Comparison of ENCODE assay signal across 13 cellular contexts in genomic region chr6:15880262-15880973, GRCh38.
DNase-seq lines count a peak whose midpoint lies in the region; ATAC-seq and TF ChIP-seq lines count a peak whose summit lies in the region.
"Had no signal": no experiment of that assay in that cellular context is flagged by ENCODE, and none has a peak within 500 bp of the region (broad histone marks: within the 10 kb centered on the region; RNA-seq: fewer than 3 reads in every experiment).

No MANE protein-coding gene starts in this region.

- H3K9me2 ChIP-seq in OCI-LY7 (ENCODE audit: insufficient read depth, low read length) = no peaks in the 10 kb centered on the region

- no peak overlapping the region for H3K4me3 ChIP-seq in OCI-LY7 (ENCODE audit: low read depth, low read length, poor library complexity, severe bottlenecking)
- H3K4me3 ChIP-seq: colonic mucosa, heart right ventricle had no signal

- no peaks in the 10 kb centered on the region for H3K36me3 Mint-ChIP-seq in CD4-positive, alpha-beta T cell (ENCODE audit: low read depth)
- no peaks in the 10 kb centered on the region for H3K36me3 Mint-ChIP-seq in nephron (ENCODE audit: low read depth)

- no peak overlapping the region for H3K27ac ChIP-seq in CD4-positive, alpha-beta T cell (ENCODE audit: low read depth, low read length)
- H3K27ac ChIP-seq in OCI-LY7 (ENCODE audit: low read depth, low read length, poor library complexity, severe bottlenecking) = no peak overlapping the region
- H3K27ac ChIP-seq: colonic mucosa had no signal

- H3K79me2 ChIP-seq in OCI-LY7 (ENCODE audit: insufficient read depth, low read depth, low read length) = no peaks in the 10 kb centered on the region

- H3K4me2 ChIP-seq in OCI-LY7 (ENCODE audit: low read length) = no peak overlapping the region

- intact Hi-C loops in CD4-positive, alpha-beta T cell (cut with DNase I, micrococcal nuclease) = no loop called here
- intact Hi-C loops in OCI-LY7 (cut with micrococcal nuclease; ENCODE audit: unreplicated experiment) = loop anchor here (10.0 kb wide), 1 partner anchor 186 kb away; no protein-coding TSS in a partner anchor

- no peaks in the 10 kb centered on the region for H3K9me3 Mint-ChIP-seq in CD4-positive, alpha-beta T cell
- no peaks in the 10 kb centered on the region for H3K9me3 Mint-ChIP-seq in nephron
- H3K9me3 Mint-ChIP-seq: activated T-cell treated with anti-CD3 and anti-CD28 coated beads, Interleukin-2, amount 50 U/mL, for 4 hours; nephron progenitor cell had no signal

- no TSS peak for BruUV-seq in OCI-LY7 (replicated peaks; lab: Mats Ljungman, UMichigan)

- no peaks in the 10 kb centered on the region for H3K9me3 ChIP-seq in CD4-positive, alpha-beta T cell (ENCODE audit: control insufficient read depth, low read length)
- no peaks in the 10 kb centered on the region for H3K9me3 ChIP-seq in OCI-LY7 (ENCODE audit: low read length)
- H3K9me3 ChIP-seq: Caco-2, colonic mucosa, heart right ventricle had no signal

- no peak for TF ChIP-seq CTCF in CD4-positive, alpha-beta T cell (IDR thresholded peaks at IDR 0.05)
- TF ChIP-seq CTCF in OCI-LY7 (conservative IDR thresholded peaks at IDR 0.05; ENCODE audit: low read length) (no peak), nephron (IDR thresholded peaks at IDR 0.05; ENCODE audit: unreplicated experiment in 3 of 3) (no peak)

- no peaks in the 10 kb centered on the region for H3K36me3 ChIP-seq in OCI-LY7 (ENCODE audit: insufficient read depth, low read length)
- H3K36me3 ChIP-seq: colonic mucosa, heart right ventricle had no signal

- CTCF ChIA-PET in CD4-positive, alpha-beta T cell (lab: Charles Lee) = no interaction called here
- CTCF ChIA-PET in OCI-LY7 (lab: Charles Lee; ENCODE audit: unreplicated experiment) = interaction anchor here (0.5 to 0.6 kb wide), 3 partner anchors 21 to 450 kb away, joined by 3 to 8 read pairs (median 3); no protein-coding TSS in a partner anchor

- no peak overlapping the region for H3K4me3 Mint-ChIP-seq in CD4-positive, alpha-beta T cell
- H3K4me3 Mint-ChIP-seq in nephron = no peak overlapping the region
- H3K4me3 Mint-ChIP-seq: activated T-cell treated with anti-CD3 and anti-CD28 coated beads, Interleukin-2, amount 50 U/mL, for 4 hours; nephron progenitor cell had no signal

- DNase-seq in CD4-positive, alpha-beta T cell = no peak
- DNase-seq in OCI-LY7 (ENCODE audit: low spot score) (no peak), T1000 (lab: John Stamatoyannopoulos, UW) (no peak)
- DNase-seq: Caco-2, NCI-H526 treated with DMSO at 0.1 percent for 48 hours, nephron progenitor cell had no signal

- H3K27me3 Mint-ChIP-seq in CD4-positive, alpha-beta T cell = no peaks in the 10 kb centered on the region
- peaks cover 7% of the 10 kb centered on the region for H3K27me3 Mint-ChIP-seq in nephron (ENCODE audit: low read depth)

- peak overlapping the region; percentile 7 for H3K27ac Mint-ChIP-seq in CD4-positive, alpha-beta T cell
- peak overlapping the region; percentile 28 to 74 (median 53) for H3K27ac Mint-ChIP-seq in nephron

- H3K27me3 ChIP-seq in CD4-positive, alpha-beta T cell (ENCODE audit: control insufficient read depth, insufficient read depth, low read length) = no peaks in the 10 kb centered on the region
- H3K27me3 ChIP-seq: colonic mucosa, heart right ventricle had no signal

- peaks cover 8% of the 10 kb centered on the region for H3K4me1 ChIP-seq in OCI-LY7 (ENCODE audit: insufficient read depth, low read length, poor library complexity, severe bottlenecking)
- H3K4me1 ChIP-seq: Caco-2, colonic mucosa had no signal

- peaks cover 25% of the 10 kb centered on the region for H3K4me1 Mint-ChIP-seq in CD4-positive, alpha-beta T cell (ENCODE audit: low read depth)
- H3K4me1 Mint-ChIP-seq in nephron = peaks cover 27% of the 10 kb centered on the region

- H4K20me1 ChIP-seq in OCI-LY7 (ENCODE audit: insufficient read depth, low read length) = no peaks in the 10 kb centered on the region

- POLR2A ChIA-PET in CD4-positive, alpha-beta T cell (lab: Charles Lee) = no interaction called here
- POLR2A ChIA-PET in OCI-LY7 (lab: Charles Lee) = interaction anchor here (0.6 to 2.4 kb wide), 7 partner anchors 10 to 1941 kb away, joined by 3 to 15 read pairs (median 3); no protein-coding TSS in a partner anchor

- H2AFZ ChIP-seq in OCI-LY7 (ENCODE audit: low read length) = peak overlapping the region; percentile 4; the same call in 1 of the 2 replicates

- no peak for ATAC-seq in CD4-positive, alpha-beta T cell (ENCODE audit: poor library complexity)
- ATAC-seq in GM19351 (IDR thresholded peaks at IDR 0.05; ENCODE audit: unreplicated experiment) = peak; percentile 24
- ATAC-seq in HG02973 (IDR thresholded peaks at IDR 0.05; ENCODE audit: unreplicated experiment) = no peak
- no peak for ATAC-seq in GM21529 (IDR thresholded peaks at IDR 0.05; ENCODE audit: unreplicated experiment)
